ENCODE assay signal across 8 cellular contexts in genomic region chr11:61430839-61431238, GRCh38. TPM values are rescaled to one million over a fixed set of nuclear protein-coding genes. Genes with fewer than 3 reads are reported as not detected.
DNase-seq lines count a peak whose midpoint lies in the region; ATAC-seq, FAIRE-seq and TF ChIP-seq lines count a peak whose summit lies in the region.
"Not testable (repeated sequence)": the region's sequence is repeated elsewhere in the genome, so short reads cannot be mapped to it uniquely, and the experiment has no call there.

No MANE protein-coding gene starts in this region.

- H2AFZ ChIP-seq in KMS-11 (ENCODE audit: low read depth); GM12878 (ENCODE audit: control insufficient read depth, low read depth, low read length): not testable (repeated sequence)

- H3K27me3 Mint-ChIP-seq in CD8-positive, alpha-beta T cell (ENCODE audit: low read depth); WTC11 (ENCODE audit: low read depth); osteocyte (ENCODE audit: unreplicated experiment): not testable (repeated sequence)

- H3K36me3 ChIP-seq in CD8-positive, alpha-beta T cell (ENCODE audit: insufficient read depth, low read length), result peaks cover 19% of the 10 kb centered on the region
- H3K36me3 ChIP-seq in KMS-11 (ENCODE audit: insufficient read depth) (peaks cover 15% of the 10 kb centered on the region; the same call in 1 of the 2 replicates), GM12878 (ENCODE audit: control insufficient read depth in 2 of 2, insufficient read depth in 2 of 2, low read length in 1 of 2) (peaks cover under 1 to 20% of the 10 kb centered on the region in 2 experiments), esophagus squamous epithelium (peaks cover 6 to 38% (median 12%) of the 10 kb centered on the region in 3 donors), liver (ENCODE audit: control insufficient read depth in 4 of 4, insufficient read depth in 3 of 4, low read depth in 1 of 4, low read length in 3 of 4) (peaks cover 4 to 24% (median 10%) of the 10 kb centered on the region in 4 donors), thymus (ENCODE audit: control insufficient read depth, insufficient read depth) (peaks cover 24% of the 10 kb centered on the region)

- H3K9ac ChIP-seq in KMS-11, result peak overlapping the region; percentile 99
- H3K9ac ChIP-seq in GM12878 (ENCODE audit: control insufficient read depth, insufficient read depth, low read length), result peak overlapping the region; percentile 99
- H3K9ac ChIP-seq in liver (ENCODE audit: low read depth in 1 of 2, low read length in 2 of 2), result peak overlapping the region; percentile 90 to 96

- RAD21 ChIA-PET in GM12878 (lab: Charles Lee; ENCODE audit: unreplicated experiment), result interaction anchor here (1.8 kb wide), 1 partner anchor 74 kb away, joined by 4 read pairs; no protein-coding TSS in a partner anchor

- H3K36me3 Mint-ChIP-seq in CD8-positive, alpha-beta T cell, result peaks cover 52% of the 10 kb centered on the region
- H3K36me3 Mint-ChIP-seq in WTC11 (peaks cover 33% of the 10 kb centered on the region), osteocyte (ENCODE audit: unreplicated experiment) (peaks cover 23% of the 10 kb centered on the region)

- not testable (repeated sequence) for TF ChIP-seq CTCF in CD8-positive, alpha-beta T cell (IDR thresholded peaks at IDR 0.05); KMS-11 (conservative IDR thresholded peaks at IDR 0.05; ENCODE audit: low read depth, low read length); WTC11 (IDR thresholded peaks at IDR 0.05); GM12878 (IDR thresholded peaks at IDR 0.05 in 2 of 3, conservative IDR thresholded peaks at IDR 0.05 in 1 of 3; ENCODE audit: control insufficient read depth in 2 of 3, extremely low read depth in 1 of 3, insufficient read depth in 1 of 3, low read depth in 3 of 3, low read length in 3 of 3); esophagus squamous epithelium (IDR thresholded peaks at IDR 0.05); liver (IDR thresholded peaks at IDR 0.05; ENCODE audit: low read depth, low read length, missing input control); osteocyte (IDR thresholded peaks at IDR 0.05)

- H3K9me3 ChIP-seq in CD8-positive, alpha-beta T cell (ENCODE audit: low read length); GM12878 (replicated peaks; ENCODE audit: control insufficient read depth, insufficient read depth, low read length); esophagus squamous epithelium; liver (ENCODE audit: control insufficient read depth in 4 of 4, low read length in 3 of 4); thymus (ENCODE audit: control insufficient read depth): not testable (repeated sequence)

- not testable (repeated sequence) for BruUV-seq in GM12878 (replicated peaks; lab: Mats Ljungman, UMichigan)

- peak overlapping the region; percentile 95 for H3K4me3 ChIP-seq in CD8-positive, alpha-beta T cell (ENCODE audit: low read depth, low read length)
- H3K4me3 ChIP-seq in KMS-11 (IDR thresholded peaks at IDR 0.05; ENCODE audit: insufficient read depth, low read depth, low read length), result not testable (repeated sequence)
- H3K4me3 ChIP-seq in GM12878 (peak overlapping the region; percentile 86), esophagus squamous epithelium (peak overlapping the region; percentile 76 to 99 (median 91)), liver (ENCODE audit: low read depth in 1 of 3, low read length in 3 of 3) (peak overlapping the region in 2 of 3 donors; percentile 93 to 99), thymus (ENCODE audit: low read length) (peak overlapping the region; percentile 89)

- CTCF ChIA-PET in CD8-positive, alpha-beta T cell (lab: Charles Lee), result interaction anchor here (0.6 to 1.6 kb wide), 3 partner anchors 38 to 95 kb away, joined by 3 to 5 read pairs (median 3); partner anchors contain the start of gene TMEM216
- CTCF ChIA-PET in WTC11 (lab: Charles Lee) (interaction anchor here (2.1 kb wide), 1 partner anchor 207 kb away, joined by 8 read pairs; no protein-coding TSS in a partner anchor), GM12878 (lab: Yijun Ruan, JAX) (interaction anchor here (2.5 to 4.4 kb wide), 4 partner anchors 15 to 95 kb away, joined by 8 to 19 read pairs (median 14); partner anchors contain the start of gene TMEM216)

- TF ChIP-seq POLR2A in GM12878 (IDR thresholded peaks at IDR 0.05; ENCODE audit: low read depth, low read length); esophagus squamous epithelium (IDR thresholded peaks at IDR 0.05): not testable (repeated sequence)

- WGBS in GM12878 (ENCODE audit: insufficient coverage, insufficient replicate concordance, low lambda C conversion rate, missing lambda C conversion rate), result 65% methylated on average over 7 of the region's 10 CpGs
- WGBS in esophagus squamous epithelium, 2 donors, result 56 to 65% methylated on average over 10 of the region's 10 CpGs
- WGBS in liver, result 68% methylated on average over 10 of the region's 10 CpGs
- 85% methylated on average over 10 of the region's 10 CpGs for whole genome bisulfite sequencing in thymus

- not testable (repeated sequence) for ATAC-seq in CD8-positive, alpha-beta T cell; WTC11; GM12878

- peaks cover 80% of the 10 kb centered on the region for H3K79me2 ChIP-seq in KMS-11 (ENCODE audit: insufficient read depth, low read depth)
- peaks cover 78% of the 10 kb centered on the region for H3K79me2 ChIP-seq in GM12878 (ENCODE audit: control insufficient read depth, insufficient read depth, low read length)

- peaks cover 57% of the 10 kb centered on the region for H3K4me1 ChIP-seq in CD8-positive, alpha-beta T cell (ENCODE audit: insufficient read depth, low read length)
- peaks cover 17% of the 10 kb centered on the region for H3K4me1 ChIP-seq in KMS-11 (ENCODE audit: low read depth, poor library complexity, severe bottlenecking)
- not testable (repeated sequence) for H3K4me1 ChIP-seq in GM12878 (ENCODE audit: control insufficient read depth, insufficient read depth, low read length); thymus (ENCODE audit: control insufficient read depth, insufficient read depth, low read length)
- H3K4me1 ChIP-seq in esophagus squamous epithelium, result peaks cover 10 to 64% (median 26%) of the 10 kb centered on the region in 3 donors
- peaks cover 5 to 29% (median 20%) of the 10 kb centered on the region in 4 donors for H3K4me1 ChIP-seq in liver (ENCODE audit: control insufficient read depth in 4 of 4, insufficient read depth in 4 of 4, low read length in 3 of 4)

- H3K9me3 Mint-ChIP-seq in CD8-positive, alpha-beta T cell; WTC11; osteocyte (ENCODE audit: unreplicated experiment): not testable (repeated sequence)

- H3K4me2 ChIP-seq in KMS-11, result peak overlapping the region; percentile 90
- H3K4me2 ChIP-seq in GM12878 (ENCODE audit: control insufficient read depth, insufficient read depth), result peak overlapping the region; percentile 52

- not testable (repeated sequence) for H4K20me1 ChIP-seq in KMS-11 (ENCODE audit: insufficient read depth); GM12878 (ENCODE audit: control insufficient read depth, insufficient read depth)

- peak overlapping the region; percentile 100 for H3K27ac Mint-ChIP-seq in CD8-positive, alpha-beta T cell
- not testable (repeated sequence) for H3K27ac Mint-ChIP-seq in WTC11
- peak overlapping the region; percentile 98 for H3K27ac Mint-ChIP-seq in osteocyte (ENCODE audit: unreplicated experiment)

- FAIRE-seq in GM12878 (lab: Jason Lieb, UNC), result not testable (repeated sequence)

- TF ChIP-seq RAD21 in GM12878 (IDR thresholded peaks at IDR 0.05; ENCODE audit: insufficient read depth, low read depth, low read length); liver (IDR thresholded peaks at IDR 0.05): not testable (repeated sequence)

- in situ Hi-C loops in GM12878 (cut with MboI), result not testable (repeated sequence)

- SMC1A ChIA-PET in GM12878 (lab: Charles Lee; ENCODE audit: uncharacterized antibody, unreplicated experiment), result interaction anchor here (1.4 to 1.7 kb wide), 3 partner anchors 8 to 97 kb away, joined by 3 to 7 read pairs (median 3); no protein-coding TSS in a partner anchor

- DNase-seq in CD8-positive, alpha-beta T cell; WTC11 (ENCODE audit: low spot score); GM12878 (ENCODE audit: low read depth, low spot score); esophagus squamous epithelium (lab: John Stamatoyannopoulos, UW); osteocyte (ENCODE audit: extremely low spot score, unreplicated experiment): not testable (repeated sequence)

- peak overlapping the region; percentile 97 for H3K4me3 Mint-ChIP-seq in CD8-positive, alpha-beta T cell
- peak overlapping the region; percentile 100 for H3K4me3 Mint-ChIP-seq in WTC11
- peak overlapping the region; percentile 95 for H3K4me3 Mint-ChIP-seq in osteocyte (ENCODE audit: unreplicated experiment)

- TF ChIP-seq EP300 in GM12878 (IDR thresholded peaks at IDR 0.05; ENCODE audit: borderline replicate concordance in 1 of 2, control insufficient read depth in 1 of 2, low read depth in 2 of 2, low read length in 2 of 2), result not testable (repeated sequence)

- H3K27me3 ChIP-seq in CD8-positive, alpha-beta T cell (ENCODE audit: insufficient read depth, low read length); KMS-11 (ENCODE audit: insufficient read depth, low read depth); GM12878 (replicated peaks in 1 of 2; ENCODE audit: control insufficient read depth in 2 of 2, insufficient read depth in 2 of 2, low read length in 1 of 2); esophagus squamous epithelium; liver (ENCODE audit: control insufficient read depth in 4 of 4, insufficient read depth in 4 of 4, low read length in 3 of 4); thymus (ENCODE audit: control insufficient read depth, insufficient read depth): not testable (repeated sequence)

- POLR2A ChIA-PET in CD8-positive, alpha-beta T cell (lab: Charles Lee), result interaction anchor here (1.5 to 3.2 kb wide), 3 partner anchors 8 to 45 kb away, joined by 6 to 23 read pairs (median 9); partner anchors contain the start of gene TMEM216
- POLR2A ChIA-PET in WTC11 (lab: Charles Lee), result not testable (repeated sequence)
- POLR2A ChIA-PET in GM12878 (lab: Charles Lee), result interaction anchor here (1.5 to 2.3 kb wide), 3 partner anchors 38 to 75 kb away, joined by 4 to 16 read pairs (median 6); partner anchors contain the start of genes CYB561A3 and TMEM216

- H3K4me1 Mint-ChIP-seq in CD8-positive, alpha-beta T cell (ENCODE audit: low read depth), result peaks cover 71% of the 10 kb centered on the region
- H3K4me1 Mint-ChIP-seq in WTC11 (peaks cover 26% of the 10 kb centered on the region), osteocyte (ENCODE audit: unreplicated experiment) (peaks cover 42% of the 10 kb centered on the region)

- intact Hi-C loops in CD8-positive, alpha-beta T cell (cut with DNase I, micrococcal nuclease), result loop anchor here (1.0 to 10.0 kb wide), 4 partner anchors 95 to 1454 kb away; partner anchors contain the start of genes INCENP (in 1 of the 2), PRPF19 (in 1 of the 2) and SLC3A2 (in 1 of the 2)
- intact Hi-C loops in GM12878 (cut with micrococcal nuclease; ENCODE audit: unreplicated experiment); esophagus squamous epithelium (cut with DNase I): not testable (repeated sequence)

- peak overlapping the region; percentile 98 for H3K27ac ChIP-seq in CD8-positive, alpha-beta T cell (ENCODE audit: low read depth, low read length)
- H3K27ac ChIP-seq in KMS-11 (peak overlapping the region; percentile 94; the same call in 1 of the 2 replicates), GM12878 (ENCODE audit: control insufficient read depth, insufficient read depth) (peak overlapping the region; percentile 99; the same call in 1 of the 2 replicates), esophagus squamous epithelium (peak overlapping the region in 3 of 4 donors; percentile 97 to 99 (median 98))
- H3K27ac ChIP-seq in liver (ENCODE audit: low read depth in 1 of 2, low read length in 2 of 2); thymus (ENCODE audit: low read depth): not testable (repeated sequence)

RNA-seq across cellular contexts. Expression of gene SDHAF2, which starts 0.9 kb away (rescaled TPM):
- total RNA-seq in CD8-positive, alpha-beta T cell, result 10 to 100 TPM; 31.4 to 33.0 TPM
- total RNA-seq in WTC11 (2021) (36.2 to 36.8 TPM (median 36.5 TPM) in 3 replicates), GM12878 (2014; rRNA removed) (64.9 and 66.8 TPM in 2 replicates), GM12878 (2014; rRNA removed; fragmentation: Illumina TruSeq; extraction: Trizol) (30.6 and 32.5 TPM in 2 replicates), GM12878 (2021) (42.5 and 42.6 TPM in 2 replicates), esophagus squamous epithelium (10 to 100 TPM; 26.0 to 62.9 (median 43.7) TPM), liver (10 to 100 TPM; 25.5 to 32.2 TPM), osteocyte (35.7 and 40.5 TPM in 2 replicates)
- total RNA-seq in GM12878 (2013; cell fraction: nucleolus; rRNA removed), result 103 and 139 TPM in 2 replicates
- 46.6 TPM for polyA plus RNA-seq in GM12878 (2011; ENCODE audit: low read depth)
- polyA plus RNA-seq in GM12878 (2011; rRNA removed) (76.0 and 92.1 TPM in 2 replicates), GM12878 (2014; fragmentation: Illumina TruSeq; extraction: Trizol) (38.0 and 52.2 TPM in 2 replicates), GM12878 (2014; fragmentation: Nextera tagmentation; extraction: Ambion mirVana) (100 to 1,000 TPM; 155 to 160 TPM), GM12878 (2014; rRNA removed) (70.2 and 72.0 TPM in 2 replicates), GM12878 (2016; fragmentation: Nextera tagmentation; extraction: Ambion mirVana) (10 to 100 TPM; 86.4 to 93.5 TPM), liver (10 to 100 TPM; 28.1 to 46.9 TPM), thymus (59.9 TPM)
- 120 and 128 TPM in 2 replicates for polyA plus RNA-seq in GM12878 (2011; cell fraction: cytosol; rRNA removed)
- polyA plus RNA-seq in GM12878 (2011; cell fraction: nucleus; rRNA removed), result 47.5 and 49.8 TPM in 2 replicates
- 42.5 and 46.1 TPM in 2 replicates for polyA plus RNA-seq in GM12878 (2012)
- 89.0 and 101 TPM in 2 replicates for polyA minus RNA-seq in GM12878 (2011; rRNA and poly(A)+ RNA removed)
- 17.9 and 42.6 TPM in 2 replicates for polyA minus RNA-seq in GM12878 (2011; cell fraction: cytosol; rRNA and poly(A)+ RNA removed)
- polyA minus RNA-seq in GM12878 (2011; cell fraction: nucleus; rRNA and poly(A)+ RNA removed), result 45.3 and 79.5 TPM in 2 replicates

RNA-seq across cellular contexts. Expression of gene CPSF7, which starts 1.1 kb away (rescaled TPM):
- total RNA-seq in CD8-positive, alpha-beta T cell, result 100 to 1,000 TPM; 106 to 111 TPM
- total RNA-seq in WTC11 (2021), result 86.0 to 90.7 TPM (median 88.3 TPM) in 3 replicates
- 149 and 155 TPM in 2 replicates for total RNA-seq in GM12878 (2013; cell fraction: nucleolus; rRNA removed)
- 31.8 TPM in 2 replicates for total RNA-seq in GM12878 (2014; rRNA removed)
- 41.9 and 42.4 TPM in 2 replicates for total RNA-seq in GM12878 (2014; rRNA removed; fragmentation: Illumina TruSeq; extraction: Trizol)
- 80.2 and 89.0 TPM in 2 replicates for total RNA-seq in GM12878 (2021)
- polyA plus RNA-seq in GM12878 (2011; ENCODE audit: low read depth), result 40.8 TPM
- polyA plus RNA-seq in GM12878 (2011; rRNA removed), result 37.9 and 61.6 TPM in 2 replicates
- polyA plus RNA-seq in GM12878 (2011; cell fraction: cytosol; rRNA removed), result 63.8 TPM in 2 replicates
- 174 and 211 TPM in 2 replicates for polyA plus RNA-seq in GM12878 (2011; cell fraction: nucleus; rRNA removed)
- polyA plus RNA-seq in GM12878 (2012), result 54.7 and 57.2 TPM in 2 replicates
- polyA plus RNA-seq in GM12878 (2014; fragmentation: Illumina TruSeq; extraction: Trizol), result 93.1 and 107 TPM in 2 replicates
- polyA plus RNA-seq in GM12878 (2014; fragmentation: Nextera tagmentation; extraction: Ambion mirVana), result 10 to 100 TPM; 14.9 to 21.9 TPM
- polyA plus RNA-seq in GM12878 (2014; rRNA removed), result 65.9 and 66.8 TPM in 2 replicates
- 10 to 100 TPM; 60.3 to 67.0 TPM for polyA plus RNA-seq in GM12878 (2016; fragmentation: Nextera tagmentation; extraction: Ambion mirVana)
- 52.6 and 53.3 TPM in 2 replicates for polyA minus RNA-seq in GM12878 (2011; rRNA and poly(A)+ RNA removed)
- 38.6 and 42.8 TPM in 2 replicates for polyA minus RNA-seq in GM12878 (2011; cell fraction: cytosol; rRNA and poly(A)+ RNA removed)
- polyA minus RNA-seq in GM12878 (2011; cell fraction: nucleus; rRNA and poly(A)+ RNA removed), result 34.1 and 55.6 TPM in 2 replicates
- total RNA-seq in esophagus squamous epithelium, result 10 to 100 TPM; 24.4 to 44.1 (median 34.3) TPM
- total RNA-seq in liver, result 10 to 100 TPM; 21.0 to 23.3 TPM
- polyA plus RNA-seq in liver, result 10 to 100 TPM; 12.5 to 23.7 TPM
- total RNA-seq in osteocyte, result 80.0 and 82.7 TPM in 2 replicates
- 76.3 TPM for polyA plus RNA-seq in thymus

RNA-seq across cellular contexts. Expression of gene TMEM216, which starts 38.5 kb away (rescaled TPM):
- 1 to 10 TPM; 3.6 to 4.8 TPM for total RNA-seq in CD8-positive, alpha-beta T cell
- 16.4 to 20.8 TPM (median 17.9 TPM) in 3 replicates for total RNA-seq in WTC11 (2021)
- total RNA-seq in GM12878 (2013; cell fraction: nucleolus; rRNA removed), result 9.8 and 11.8 TPM in 2 replicates
- 10.2 and 11.3 TPM in 2 replicates for total RNA-seq in GM12878 (2014; rRNA removed)
- total RNA-seq in GM12878 (2014; rRNA removed; fragmentation: Illumina TruSeq; extraction: Trizol), result 9.3 and 10.2 TPM in 2 replicates
- total RNA-seq in GM12878 (2021), result 6.4 and 7.8 TPM in 2 replicates
- 15.9 TPM for polyA plus RNA-seq in GM12878 (2011; ENCODE audit: low read depth)
- polyA plus RNA-seq in GM12878 (2011; rRNA removed), result 32.1 and 40.2 TPM in 2 replicates
- 39.1 and 47.3 TPM in 2 replicates for polyA plus RNA-seq in GM12878 (2011; cell fraction: cytosol; rRNA removed)
- polyA plus RNA-seq in GM12878 (2011; cell fraction: nucleus; rRNA removed), result 16.9 and 21.4 TPM in 2 replicates
- 13.2 and 14.2 TPM in 2 replicates for polyA plus RNA-seq in GM12878 (2012)
- 17.3 and 20.4 TPM in 2 replicates for polyA plus RNA-seq in GM12878 (2014; fragmentation: Illumina TruSeq; extraction: Trizol)
- polyA plus RNA-seq in GM12878 (2014; fragmentation: Nextera tagmentation; extraction: Ambion mirVana), result 10 to 100 TPM; 25.6 to 40.7 TPM
- polyA plus RNA-seq in GM12878 (2014; rRNA removed), result 16.0 and 19.1 TPM in 2 replicates
- 10 to 100 TPM; 21.1 to 24.7 TPM for polyA plus RNA-seq in GM12878 (2016; fragmentation: Nextera tagmentation; extraction: Ambion mirVana)
- polyA minus RNA-seq in GM12878 (2011; rRNA and poly(A)+ RNA removed), result 22.0 and 30.9 TPM in 2 replicates
- 2.4 and 2.8 TPM in 2 replicates for polyA minus RNA-seq in GM12878 (2011; cell fraction: cytosol; rRNA and poly(A)+ RNA removed)
- 5.8 and 6.6 TPM in 2 replicates for polyA minus RNA-seq in GM12878 (2011; cell fraction: nucleus; rRNA and poly(A)+ RNA removed)
- 10 to 100 TPM in 2 of 4 donors, 1 to 10 TPM in 2; 4.4 to 22.7 (median 11.6) TPM for total RNA-seq in esophagus squamous epithelium
- 1 to 10 TPM; 3.3 to 3.8 TPM for total RNA-seq in liver
- 1 to 10 TPM; 2.3 to 4.0 TPM for polyA plus RNA-seq in liver
- total RNA-seq in osteocyte, result 11.3 and 11.4 TPM in 2 replicates
- 21.5 TPM for polyA plus RNA-seq in thymus
